ENCODE assay signal across 14 cellular contexts in genomic region chr7:56091591-56091990, GRCh38. TPM values are rescaled to one million over a fixed set of nuclear protein-coding genes. Genes with fewer than 3 reads are reported as not detected.
DNase-seq lines count a peak whose midpoint lies in the region; ATAC-seq and TF ChIP-seq lines count a peak whose summit lies in the region.
"Had no signal": no experiment of that assay in that cellular context is flagged by ENCODE, and none has a peak within 500 bp of the region (broad histone marks: within the 10 kb centered on the region; RNA-seq: fewer than 3 reads in every experiment).

No MANE protein-coding gene starts in this region.

- peak; percentile 7 to 15 for ATAC-seq in natural killer cell treated with Interleukin-12 subunit alpha and Interleukin-12 subunit beta and Interleukin-15 and Interleukin-18, amount 100 ng/mL, for 72 hours
- ATAC-seq in natural killer cell (no peak), omental fat pad (ENCODE audit: low FRiP score) (peak; percentile 13)
- ATAC-seq: activated T-helper 17 cell treated with anti-CD3 and anti-CD28 coated beads, Interleukin-2, amount 50 U/mL, for 72 hours had no signal

- no peak overlapping the region for H3K9ac ChIP-seq in neuronal stem cell (ENCODE audit: low read depth, low read length, poor library complexity)

- no peak overlapping the region for H3K4me2 ChIP-seq in neuronal stem cell (ENCODE audit: insufficient read depth, low read length, poor library complexity, severe bottlenecking)

- H3K14ac ChIP-seq in neuronal stem cell (ENCODE audit: low read length) = no peak overlapping the region

- no peak overlapping the region for H2AFZ ChIP-seq in neuronal stem cell (ENCODE audit: low read length)

- no peak overlapping the region for H3K4ac ChIP-seq in neuronal stem cell (ENCODE audit: low read length)

- H3K4me3 ChIP-seq in vagina = no peak overlapping the region
- H3K4me3 ChIP-seq in neuronal stem cell (ENCODE audit: low read length in 2 of 2) = no peak overlapping the region
- H3K4me3 ChIP-seq: ovary had no signal

- intact Hi-C loops in natural killer cell (cut with micrococcal nuclease) (no loop called here), vagina (cut with DNase I) (no loop called here)
- intact Hi-C loops in activated T-helper 2 cell treated with anti-CD3 and anti-CD28 coated beads, Interferon-gamma antibody, Interleukin-2, Interleukin-4, amounts not matched to agents 10 μg/mL and 5 μg/mL and 100 μg/mL, durations not matched to agents 14 hours and 24 hours and 36 hours (cut with micrococcal nuclease) = no loop called here

- H3K9me3 ChIP-seq in vagina = no peaks in the 10 kb centered on the region
- no peaks in the 10 kb centered on the region for H3K9me3 ChIP-seq in neuronal stem cell (replicated peaks in 1 of 2; ENCODE audit: control insufficient read depth in 2 of 2, insufficient read depth in 1 of 2, low read depth in 1 of 2, low read length in 2 of 2)
- H3K9me3 ChIP-seq: ovary had no signal

- no peak overlapping the region for H2BK5ac ChIP-seq in neuronal stem cell (ENCODE audit: low read length)

- no peaks in the 10 kb centered on the region for H3K4me1 Mint-ChIP-seq in natural killer cell treated with Interleukin-12 subunit alpha and Interleukin-12 subunit beta and Interleukin-15 and Interleukin-18, amount 100 ng/mL, for 72 hours (ENCODE audit: low read depth in 2 of 2)
- H3K4me1 Mint-ChIP-seq in natural killer cell = no peaks in the 10 kb centered on the region
- no peaks in the 10 kb centered on the region for H3K4me1 Mint-ChIP-seq in activated T-helper 2 cell treated with anti-CD3 and anti-CD28 coated beads, Interferon-gamma antibody, Interleukin-2, Interleukin-4, amounts not matched to agents 10 μg/mL and 5 μg/mL and 100 μg/mL, durations not matched to agents 14 hours and 24 hours and 36 hours (ENCODE audit: low read depth)
- H3K4me1 Mint-ChIP-seq: activated T-helper 17 cell treated with anti-CD3 and anti-CD28 coated beads, Interleukin-2, amount 50 U/mL, for 72 hours had no signal

- no peak overlapping the region for H3K27ac Mint-ChIP-seq in natural killer cell treated with Interleukin-12 subunit alpha and Interleukin-12 subunit beta and Interleukin-15 and Interleukin-18, amount 100 ng/mL, for 72 hours
- peak overlapping the region in 1 of 2 donors; percentile 58 for H3K27ac Mint-ChIP-seq in natural killer cell
- no peak overlapping the region for H3K27ac Mint-ChIP-seq in activated T-helper 2 cell treated with anti-CD3 and anti-CD28 coated beads, Interferon-gamma antibody, Interleukin-2, Interleukin-4, amounts not matched to agents 10 μg/mL and 5 μg/mL and 100 μg/mL, durations not matched to agents 14 hours and 24 hours and 36 hours
- H3K27ac Mint-ChIP-seq: activated T-helper 17 cell treated with anti-CD3 and anti-CD28 coated beads, Interleukin-2, amount 50 U/mL, for 72 hours had no signal

- H3K79me1 ChIP-seq in neuronal stem cell (ENCODE audit: low read depth, low read length) = no peaks in the 10 kb centered on the region

- no peak for DNase-seq in natural killer cell treated with Interleukin-12 subunit alpha and Interleukin-12 subunit beta and Interleukin-15 and Interleukin-18, amount 100 ng/mL, for 72 hours (ENCODE audit: low spot score)
- DNase-seq in natural killer cell (no peak), fibroblast of the conjunctiva (ENCODE audit: low read depth) (peak; percentile 63), omental fat pad (ENCODE audit: low spot score) (no peak), vagina (ENCODE audit: extremely low spot score in 2 of 2) (no peak), neuronal stem cell (ENCODE audit: low spot score) (no peak)
- DNase-seq in activated T-helper 2 cell treated with anti-CD3 and anti-CD28 coated beads, Interferon-gamma antibody, Interleukin-2, Interleukin-4, amounts not matched to agents 10 μg/mL and 5 μg/mL and 100 μg/mL, durations not matched to agents 14 hours and 24 hours and 36 hours (ENCODE audit: low spot score) = no peak
- no peak for DNase-seq in stimulated activated CD4-positive, alpha-beta T cell treated with anti-CD3 and anti-CD28 coated beads, Interleukin-2, amount 100 ng/mL, for 48 hours
- DNase-seq: DND-41, trophoblast cell had no signal

- no peak overlapping the region for H3K4me3 Mint-ChIP-seq in natural killer cell treated with Interleukin-12 subunit alpha and Interleukin-12 subunit beta and Interleukin-15 and Interleukin-18, amount 100 ng/mL, for 72 hours
- H3K4me3 Mint-ChIP-seq in natural killer cell = no peak overlapping the region
- H3K4me3 Mint-ChIP-seq in activated T-helper 2 cell treated with anti-CD3 and anti-CD28 coated beads, Interferon-gamma antibody, Interleukin-2, Interleukin-4, amounts not matched to agents 10 μg/mL and 5 μg/mL and 100 μg/mL, durations not matched to agents 14 hours and 24 hours and 36 hours (ENCODE audit: low read depth) = no peak overlapping the region
- H3K4me3 Mint-ChIP-seq: activated T-helper 17 cell treated with anti-CD3 and anti-CD28 coated beads, Interleukin-2, amount 50 U/mL, for 72 hours had no signal

- TF ChIP-seq CTCF in natural killer cell (IDR thresholded peaks at IDR 0.05) (no peak), omental fat pad (IDR thresholded peaks at IDR 0.05) (no peak), vagina (IDR thresholded peaks at IDR 0.05) (no peak)

- H3K27me3 ChIP-seq in vagina = no peaks in the 10 kb centered on the region
- no peaks in the 10 kb centered on the region for H3K27me3 ChIP-seq in neuronal stem cell (ENCODE audit: control insufficient read depth in 3 of 3, insufficient read depth in 3 of 3, low read depth in 1 of 3, low read length in 3 of 3)
- H3K27me3 ChIP-seq: ovary had no signal

- no peak for TF ChIP-seq POLR2A in vagina (IDR thresholded peaks at IDR 0.05)

- no peak overlapping the region for H2BK12ac ChIP-seq in neuronal stem cell (ENCODE audit: low read length)

- H3K18ac ChIP-seq in neuronal stem cell (ENCODE audit: low read length) = no peak overlapping the region

- WGBS in neuronal stem cell (ENCODE audit: extremely low coverage in 2 of 2, insufficient read length in 2 of 2, insufficient replicate concordance in 1 of 2), 2 donors = no CpG with 5 or more reads among the region's 3 CpGs

- H2AK5ac ChIP-seq in neuronal stem cell (ENCODE audit: low read depth, low read length) = no peak overlapping the region

- H3K4me1 ChIP-seq in vagina (peaks cover 24% of the 10 kb centered on the region), neuronal stem cell (ENCODE audit: control insufficient read depth in 2 of 2, insufficient read depth in 1 of 2, low read depth in 1 of 2, low read length in 2 of 2) (no peaks in the 10 kb centered on the region)

- no peaks in the 10 kb centered on the region for H3K9me3 Mint-ChIP-seq in natural killer cell treated with Interleukin-12 subunit alpha and Interleukin-12 subunit beta and Interleukin-15 and Interleukin-18, amount 100 ng/mL, for 72 hours
- no peaks in the 10 kb centered on the region for H3K9me3 Mint-ChIP-seq in natural killer cell
- H3K9me3 Mint-ChIP-seq in activated T-helper 2 cell treated with anti-CD3 and anti-CD28 coated beads, Interferon-gamma antibody, Interleukin-2, Interleukin-4, amounts not matched to agents 10 μg/mL and 5 μg/mL and 100 μg/mL, durations not matched to agents 14 hours and 24 hours and 36 hours = no peaks in the 10 kb centered on the region
- H3K9me3 Mint-ChIP-seq: activated T-helper 17 cell treated with anti-CD3 and anti-CD28 coated beads, Interleukin-2, amount 50 U/mL, for 72 hours had no signal

- H3K27ac ChIP-seq in vagina (peak overlapping the region; percentile 42), neuronal stem cell (replicated peaks; ENCODE audit: low read length) (no peak overlapping the region)
- H3K27ac ChIP-seq: ovary had no signal

- H3K23ac ChIP-seq in neuronal stem cell (ENCODE audit: low read depth, low read length, poor library complexity) = no peak overlapping the region

- no peaks in the 10 kb centered on the region for H3K27me3 Mint-ChIP-seq in natural killer cell treated with Interleukin-12 subunit alpha and Interleukin-12 subunit beta and Interleukin-15 and Interleukin-18, amount 100 ng/mL, for 72 hours
- H3K27me3 Mint-ChIP-seq in natural killer cell (ENCODE audit: low read depth in 2 of 2) = no peaks in the 10 kb centered on the region
- no peaks in the 10 kb centered on the region for H3K27me3 Mint-ChIP-seq in activated T-helper 2 cell treated with anti-CD3 and anti-CD28 coated beads, Interferon-gamma antibody, Interleukin-2, Interleukin-4, amounts not matched to agents 10 μg/mL and 5 μg/mL and 100 μg/mL, durations not matched to agents 14 hours and 24 hours and 36 hours (ENCODE audit: low read depth)
- H3K27me3 Mint-ChIP-seq: activated T-helper 17 cell treated with anti-CD3 and anti-CD28 coated beads, Interleukin-2, amount 50 U/mL, for 72 hours had no signal

- H2BK15ac ChIP-seq in neuronal stem cell (ENCODE audit: low read length) = no peak overlapping the region

- no peak overlapping the region for H2BK120ac ChIP-seq in neuronal stem cell (ENCODE audit: low read depth, low read length)

- H4K91ac ChIP-seq in neuronal stem cell (ENCODE audit: low read depth, low read length, poor library complexity) = no peak overlapping the region

- H4K8ac ChIP-seq in neuronal stem cell (ENCODE audit: low read depth, low read length) = no peak overlapping the region

- H3K36me3 ChIP-seq in vagina (no peaks in the 10 kb centered on the region), neuronal stem cell (replicated peaks in 1 of 2; ENCODE audit: control insufficient read depth in 2 of 2, insufficient read depth in 2 of 2, low read length in 2 of 2) (peaks cover 4 to 7% of the 10 kb centered on the region in 2 donors)
- H3K36me3 ChIP-seq: ovary had no signal

- H3K36me3 Mint-ChIP-seq in natural killer cell treated with Interleukin-12 subunit alpha and Interleukin-12 subunit beta and Interleukin-15 and Interleukin-18, amount 100 ng/mL, for 72 hours = no peaks in the 10 kb centered on the region
- H3K36me3 Mint-ChIP-seq in natural killer cell = no peaks in the 10 kb centered on the region
- peaks cover 7% of the 10 kb centered on the region for H3K36me3 Mint-ChIP-seq in activated T-helper 2 cell treated with anti-CD3 and anti-CD28 coated beads, Interferon-gamma antibody, Interleukin-2, Interleukin-4, amounts not matched to agents 10 μg/mL and 5 μg/mL and 100 μg/mL, durations not matched to agents 14 hours and 24 hours and 36 hours (ENCODE audit: low read depth)

RNA-seq across cellular contexts. Expression of gene PHKG1, which starts 1.2 kb away (rescaled TPM):
- 1 to 10 TPM; 1.6 to 6.2 TPM for total RNA-seq in natural killer cell treated with Interleukin-12 subunit alpha and Interleukin-12 subunit beta and Interleukin-15 and Interleukin-18, amount 100 ng/mL, for 72 hours
- total RNA-seq in natural killer cell = 1 to 10 TPM; 4.9 to 5.6 (median 5.0) TPM
- 1 to 10 TPM in 1 of 4 donors, under 1 TPM in 3; 0.31 to 1.4 (median 0.80) TPM for total RNA-seq in omental fat pad
- not detected for total RNA-seq in vagina
- 2.5 and 3.6 TPM in 2 replicates for total RNA-seq in activated T-helper 2 cell treated with anti-CD3 and anti-CD28 coated beads, Interferon-gamma antibody, Interleukin-2, Interleukin-4, amounts not matched to agents 10 μg/mL and 5 μg/mL and 100 μg/mL, durations not matched to agents 14 hours and 24 hours and 36 hours
- polyA plus RNA-seq in neuronal stem cell (2013, experiment 1 of 2) = 0.10 TPM
- polyA plus RNA-seq in neuronal stem cell (2013, experiment 2 of 2) = 0.10 TPM

RNA-seq across cellular contexts. Expression of gene CHCHD2, which starts 14.7 kb away (rescaled TPM):
- 100 to 1,000 TPM; 419 to 616 TPM for total RNA-seq in natural killer cell treated with Interleukin-12 subunit alpha and Interleukin-12 subunit beta and Interleukin-15 and Interleukin-18, amount 100 ng/mL, for 72 hours
- total RNA-seq in natural killer cell (100 to 1,000 TPM; 176 to 224 (median 184) TPM), omental fat pad (100 to 1,000 TPM; 287 to 328 (median 295) TPM), vagina (306 TPM)
- 660 TPM in 2 replicates for total RNA-seq in activated T-helper 2 cell treated with anti-CD3 and anti-CD28 coated beads, Interferon-gamma antibody, Interleukin-2, Interleukin-4, amounts not matched to agents 10 μg/mL and 5 μg/mL and 100 μg/mL, durations not matched to agents 14 hours and 24 hours and 36 hours
- 119 TPM for polyA plus RNA-seq in neuronal stem cell (2013, experiment 1 of 2)
- 119 TPM for polyA plus RNA-seq in neuronal stem cell (2013, experiment 2 of 2)

RNA-seq across cellular contexts. Expression of gene NUPR2, which starts 24.6 kb away (rescaled TPM):
- not detected for total RNA-seq in natural killer cell treated with Interleukin-12 subunit alpha and Interleukin-12 subunit beta and Interleukin-15 and Interleukin-18, amount 100 ng/mL, for 72 hours
- total RNA-seq in natural killer cell (not detected), omental fat pad (not detected), vagina (not detected)
- not detected in 2 replicates for total RNA-seq in activated T-helper 2 cell treated with anti-CD3 and anti-CD28 coated beads, Interferon-gamma antibody, Interleukin-2, Interleukin-4, amounts not matched to agents 10 μg/mL and 5 μg/mL and 100 μg/mL, durations not matched to agents 14 hours and 24 hours and 36 hours
- not detected for polyA plus RNA-seq in neuronal stem cell (2013, experiment 1 of 2)
- not detected for polyA plus RNA-seq in neuronal stem cell (2013, experiment 2 of 2)
- total RNA-seq: activated T-helper 17 cell treated with anti-CD3 and anti-CD28 coated beads, Interleukin-2, amount 50 U/mL, for 72 hours; chondrocyte had no signal
- polyA plus RNA-seq: AG04450, ovary had no signal

RNA-seq across cellular contexts. Expression of gene SUMF2, which starts 27.5 kb away (rescaled TPM):
- total RNA-seq in natural killer cell treated with Interleukin-12 subunit alpha and Interleukin-12 subunit beta and Interleukin-15 and Interleukin-18, amount 100 ng/mL, for 72 hours = 100 to 1,000 TPM; 101 to 117 TPM
- total RNA-seq in natural killer cell = 100 to 1,000 TPM; 130 to 147 (median 136) TPM
- 100 to 1,000 TPM in 3 of 4 donors, 10 to 100 TPM in 1; 87.8 to 136 (median 123) TPM for total RNA-seq in omental fat pad
- 88.4 TPM for total RNA-seq in vagina
- total RNA-seq in activated T-helper 2 cell treated with anti-CD3 and anti-CD28 coated beads, Interferon-gamma antibody, Interleukin-2, Interleukin-4, amounts not matched to agents 10 μg/mL and 5 μg/mL and 100 μg/mL, durations not matched to agents 14 hours and 24 hours and 36 hours = 153 and 158 TPM in 2 replicates
- 53.2 TPM for polyA plus RNA-seq in neuronal stem cell (2013, experiment 1 of 2)
- 51.7 TPM for polyA plus RNA-seq in neuronal stem cell (2013, experiment 2 of 2)

RNA-seq across cellular contexts. Expression of gene CCT6A, which starts 40.0 kb away (rescaled TPM):
- 100 to 1,000 TPM; 188 to 277 TPM for total RNA-seq in natural killer cell treated with Interleukin-12 subunit alpha and Interleukin-12 subunit beta and Interleukin-15 and Interleukin-18, amount 100 ng/mL, for 72 hours
- total RNA-seq in natural killer cell (10 to 100 TPM; 48.1 to 65.3 (median 48.3) TPM), omental fat pad (100 to 1,000 TPM in 2 of 4 donors, 10 to 100 TPM in 2; 68.9 to 150 (median 106) TPM), vagina (82.0 TPM)
- total RNA-seq in activated T-helper 2 cell treated with anti-CD3 and anti-CD28 coated beads, Interferon-gamma antibody, Interleukin-2, Interleukin-4, amounts not matched to agents 10 μg/mL and 5 μg/mL and 100 μg/mL, durations not matched to agents 14 hours and 24 hours and 36 hours = 259 and 263 TPM in 2 replicates
- 217 TPM for polyA plus RNA-seq in neuronal stem cell (2013, experiment 1 of 2)
- 218 TPM for polyA plus RNA-seq in neuronal stem cell (2013, experiment 2 of 2)

Comparison
In these comparisons a context has a peak if more than half of its experiments do, and no peak if none do; other contexts are left out.
1. ATAC-seq: peak in natural killer cell treated with Interleukin-12 subunit alpha and Interleukin-12 subunit beta and Interleukin-15 and Interleukin-18, amount 100 ng/mL, for 72 hours (2 of 2) and omental fat pad (single experiment); none in natural killer cell (0 of 3).